ENCODE assay signal across 8 cellular contexts in genomic region chr7:36154255-36155212, GRCh38. TPM values are rescaled to one million over a fixed set of nuclear protein-coding genes. Genes with fewer than 3 reads are reported as not detected.
DNase-seq lines count a peak whose midpoint lies in the region; ATAC-seq and TF ChIP-seq lines count a peak whose summit lies in the region.

No MANE protein-coding gene starts in this region.

- H3K9me3 ChIP-seq in mucosa of rectum (ENCODE audit: control insufficient read depth in 2 of 2, low read length in 2 of 2): no peaks in the 10 kb centered on the region
- H3K9me3 ChIP-seq in upper lobe of left lung: no peaks in the 10 kb centered on the region

- WGBS in upper lobe of left lung, 2 donors: 83 to 92% methylated on average over 26 to 44 of the region's 44 CpGs

- no peak overlapping the region for H3K27ac ChIP-seq in mucosa of rectum (ENCODE audit: low read depth in 2 of 2, low read length in 2 of 2)
- peak overlapping the region; percentile 12 to 94 (median 80) for H3K27ac ChIP-seq in upper lobe of left lung

- peaks cover 0 to 2% of the 10 kb centered on the region in 2 donors for H3K36me3 ChIP-seq in mucosa of rectum (ENCODE audit: control insufficient read depth in 2 of 2, insufficient read depth in 2 of 2, low read length in 2 of 2)
- no peaks in the 10 kb centered on the region for H3K36me3 ChIP-seq in upper lobe of left lung

- H3K9ac ChIP-seq in mucosa of rectum (ENCODE audit: low read depth in 1 of 2, low read length in 2 of 2): no peak overlapping the region

- H3K4me3 ChIP-seq in mucosa of rectum (ENCODE audit: low read length in 2 of 2) (peak overlapping the region; percentile 70 to 81), upper lobe of left lung (peak overlapping the region; percentile 6 to 92 (median 82))

- H3K27me3 ChIP-seq in mucosa of rectum (ENCODE audit: control insufficient read depth in 2 of 2, insufficient read depth in 2 of 2, low read length in 2 of 2) (no peaks in the 10 kb centered on the region), upper lobe of left lung (no peaks in the 10 kb centered on the region)

- H3K4me1 ChIP-seq in mucosa of rectum (ENCODE audit: control insufficient read depth in 2 of 2, insufficient read depth in 2 of 2, low read length in 2 of 2): peaks cover 26 to 36% of the 10 kb centered on the region in 2 donors
- H3K4me1 ChIP-seq in upper lobe of left lung: peaks cover 30 to 42% (median 41%) of the 10 kb centered on the region in 4 donors

- no peak for TF ChIP-seq POLR2A in upper lobe of left lung (IDR thresholded peaks at IDR 0.05)

- H3K9me3 Mint-ChIP-seq in activated naive CD4-positive, alpha-beta T cell treated with anti-CD3 and anti-CD28 coated beads, Interleukin-2, amount 10 ng/mL, durations not matched to agents 7 days and 5 days: no peaks in the 10 kb centered on the region
- no peaks in the 10 kb centered on the region for H3K9me3 Mint-ChIP-seq in central memory CD8-positive, alpha-beta T cell

- peak in 1 of 6 experiments; percentile 22 for TF ChIP-seq CTCF in upper lobe of left lung (IDR thresholded peaks at IDR 0.05)
- no peak for TF ChIP-seq CTCF in GM20000 (IDR thresholded peaks at IDR 0.05; ENCODE audit: extremely low read depth, missing control alignments)

- H3K4me1 Mint-ChIP-seq in activated naive CD4-positive, alpha-beta T cell treated with anti-CD3 and anti-CD28 coated beads, Interleukin-2, amount 10 ng/mL, durations not matched to agents 7 days and 5 days: peaks cover 19% of the 10 kb centered on the region
- H3K4me1 Mint-ChIP-seq in central memory CD8-positive, alpha-beta T cell: peaks cover 10% of the 10 kb centered on the region

- TF ChIP-seq EP300 in upper lobe of left lung (IDR thresholded peaks at IDR 0.05): no peak

- no peak for DNase-seq in activated naive CD4-positive, alpha-beta T cell treated with anti-CD3 and anti-CD28 coated beads, Interleukin-2, amount 10 ng/mL, durations not matched to agents 7 days and 5 days
- DNase-seq in activated naive CD4-positive, alpha-beta T cell treated with anti-CD3 and anti-CD28 coated beads, Interleukin-2, amount 50 U/mL, for 16 hours: no peak
- DNase-seq in central memory CD8-positive, alpha-beta T cell (ENCODE audit: low spot score in 2 of 2): no peak
- DNase-seq in upper lobe of left lung: peak in 1 of 2 donors; percentile 71
- DNase-seq in GM19238 (ENCODE audit: insufficient read length, low spot score): no peak
- DNase-seq in GM20000 (ENCODE audit: low spot score): no peak

- CTCF ChIA-PET in activated naive CD4-positive, alpha-beta T cell treated with anti-CD3 and anti-CD28 coated beads, Interleukin-2, amount 10 ng/mL, durations not matched to agents 7 days and 5 days (lab: Charles Lee): no interaction called here

- peak overlapping the region; percentile 75 for H3K4me3 Mint-ChIP-seq in activated naive CD4-positive, alpha-beta T cell treated with anti-CD3 and anti-CD28 coated beads, Interleukin-2, amount 10 ng/mL, durations not matched to agents 7 days and 5 days
- peak overlapping the region; percentile 71 for H3K4me3 Mint-ChIP-seq in central memory CD8-positive, alpha-beta T cell

- H3K27me3 Mint-ChIP-seq in activated naive CD4-positive, alpha-beta T cell treated with anti-CD3 and anti-CD28 coated beads, Interleukin-2, amount 10 ng/mL, durations not matched to agents 7 days and 5 days: peaks cover 32% of the 10 kb centered on the region
- no peaks in the 10 kb centered on the region for H3K27me3 Mint-ChIP-seq in central memory CD8-positive, alpha-beta T cell

- no peak for ATAC-seq in central memory CD8-positive, alpha-beta T cell (replicated peaks; ENCODE audit: extremely low read depth, poor library complexity, severe bottlenecking)
- ATAC-seq in upper lobe of left lung (ENCODE audit: low FRiP score in 2 of 2) (no peak), HG03520 (IDR thresholded peaks at IDR 0.05; ENCODE audit: unreplicated experiment) (no peak)

- H3K36me3 Mint-ChIP-seq in activated naive CD4-positive, alpha-beta T cell treated with anti-CD3 and anti-CD28 coated beads, Interleukin-2, amount 10 ng/mL, durations not matched to agents 7 days and 5 days: no peaks in the 10 kb centered on the region
- H3K36me3 Mint-ChIP-seq in central memory CD8-positive, alpha-beta T cell (ENCODE audit: insufficient read depth): peaks cover 2% of the 10 kb centered on the region

- no peak overlapping the region for H3K27ac Mint-ChIP-seq in activated naive CD4-positive, alpha-beta T cell treated with anti-CD3 and anti-CD28 coated beads, Interleukin-2, amount 10 ng/mL, durations not matched to agents 7 days and 5 days
- no peak overlapping the region for H3K27ac Mint-ChIP-seq in central memory CD8-positive, alpha-beta T cell (ENCODE audit: low read depth)

RNA-seq across cellular contexts. Expression of gene EEPD1, which starts 1.5 kb away (rescaled TPM):
- total RNA-seq in upper lobe of left lung: 10 to 100 TPM in 4 of 6 donors, 1 to 10 TPM in 2; 5.9 to 25.1 (median 11.2) TPM

Comparison
In these comparisons a context has a peak if more than half of its experiments do, and no peak if none do; other contexts are left out.
1. H3K27ac ChIP-seq: peak in upper lobe of left lung (4 of 4); none in mucosa of rectum (0 of 2).